8 cellular contexts compared by ENCODE assay signal in the genomic region with DNA sequence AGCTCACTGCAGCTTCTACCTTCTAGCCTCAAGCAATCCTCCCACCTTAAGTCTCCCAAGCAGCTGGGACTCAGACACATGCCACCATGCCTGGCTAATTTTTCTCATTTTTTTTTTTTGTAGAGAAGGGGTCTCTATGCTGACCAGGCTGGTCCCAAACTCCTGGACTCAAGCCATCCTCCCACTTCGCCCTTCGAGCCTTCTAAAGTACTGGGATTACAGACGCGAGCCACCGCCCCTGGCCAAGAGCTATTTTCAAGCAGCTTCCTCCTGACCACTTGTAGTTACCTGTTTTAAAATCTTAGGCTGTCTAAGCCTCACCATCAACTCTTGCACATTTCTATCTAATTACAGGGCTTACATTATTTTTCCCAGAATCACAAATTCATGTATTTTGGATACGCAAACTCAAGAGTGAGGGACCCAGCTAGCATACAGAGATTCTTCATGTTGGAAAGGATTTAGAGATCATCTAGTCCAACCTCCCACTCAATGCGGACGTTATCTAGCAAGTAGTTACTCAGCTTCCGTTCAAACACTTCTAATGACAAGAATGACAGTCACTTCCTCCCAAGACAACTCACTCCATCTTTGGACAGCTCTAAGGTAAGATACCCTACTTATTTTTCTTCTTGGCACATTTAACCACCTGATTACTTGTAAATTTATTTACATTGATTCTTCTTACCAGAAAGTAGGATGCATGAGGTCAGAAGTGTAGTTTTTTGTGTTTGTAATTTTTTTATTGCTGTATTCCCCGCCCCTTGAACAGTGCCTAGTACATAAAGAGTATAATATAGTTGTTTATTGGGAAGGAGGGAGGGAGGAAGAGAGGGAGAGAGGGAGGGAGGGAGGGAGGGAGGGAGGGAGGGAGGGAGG.
A peak's percentile ranks its signal among the peaks of the same experiment; 100 is the strongest.
DNase-seq lines count a peak whose midpoint lies in the region; ATAC-seq, FAIRE-seq and TF ChIP-seq lines count a peak whose summit lies in the region.

No MANE protein-coding gene starts in this region.

- no peak for TF ChIP-seq RAD21 in A549 (conservative IDR thresholded peaks at IDR 0.05 in 1 of 2, IDR thresholded peaks at IDR 0.05 in 1 of 2)

- FAIRE-seq in A549 (lab: Jason Lieb, UNC), result no peak

- ATAC-seq in A549, result no peak
- peak; percentile 70 for ATAC-seq in left colon
- ATAC-seq in GM21526 (IDR thresholded peaks at IDR 0.05; ENCODE audit: low FRiP score, unreplicated experiment), result no peak
- ATAC-seq in HG03280 (IDR thresholded peaks at IDR 0.05; ENCODE audit: unreplicated experiment), result no peak

- peaks cover 15% of the 10 kb centered on the region for H3K36me3 Mint-ChIP-seq in activated T-helper 1 cell treated with anti-CD3 and anti-CD28 coated beads, Interleukin-12 subunit alpha, Interleukin-12 subunit beta, Interleukin-2, Interleukin-4 antibody, amounts not matched to agents 30 ng/mL and 10 ng/mL and 1 ng/mL, durations not matched to agents 14 hours and 24 hours and 36 hours (ENCODE audit: low read depth)

- CTCF ChIA-PET in A549 (lab: Yijun Ruan, JAX), result interaction anchor here (0.6 to 1.4 kb wide), 5 partner anchors 62 to 93 kb away, joined by 3 read pairs; no protein-coding TSS in a partner anchor

- H3K4me1 Mint-ChIP-seq in activated T-helper 1 cell treated with anti-CD3 and anti-CD28 coated beads, Interleukin-12 subunit alpha, Interleukin-12 subunit beta, Interleukin-2, Interleukin-4 antibody, amounts not matched to agents 30 ng/mL and 10 ng/mL and 1 ng/mL, durations not matched to agents 14 hours and 24 hours and 36 hours (ENCODE audit: low read depth), result peaks cover 48% of the 10 kb centered on the region

- WGBS in A549 (ENCODE audit: missing lambda C conversion rate), result 51% methylated on average over 10 of the region's 10 CpGs

- TF ChIP-seq CTCF in A549 (IDR thresholded peaks at IDR 0.05), result no peak

- no peak for TF ChIP-seq EP300 in A549 (IDR thresholded peaks at IDR 0.05)

- H3K4me1 ChIP-seq in A549, result peaks cover 53% of the 10 kb centered on the region

- POLR2A ChIA-PET in A549 (lab: Yijun Ruan, JAX), result interaction anchor here (0.6 to 0.8 kb wide), 2 partner anchors 66 to 123 kb away, joined by 5 to 8 read pairs; partner anchors contain the start of gene LUZP1

- no peaks in the 10 kb centered on the region for H3K9me3 ChIP-seq in A549

- DNase-seq in A549 (ENCODE audit: low read depth in 1 of 2, low spot score in 1 of 2) (peak in 1 of 2 experiments; percentile 41), HT1080 (ENCODE audit: low read depth) (peak; percentile 86), left colon (peak; percentile 49 to 62), SHP77 (lab: John Stamatoyannopoulos, UW) (no peak), SK-N-DZ (ENCODE audit: low spot score) (no peak)
- peak; percentile 28 for DNase-seq in activated T-helper 1 cell treated with anti-CD3 and anti-CD28 coated beads, Interleukin-12 subunit alpha, Interleukin-12 subunit beta, Interleukin-2, Interleukin-4 antibody, amounts not matched to agents 30 ng/mL and 10 ng/mL and 1 ng/mL, durations not matched to agents 14 hours and 24 hours and 36 hours (ENCODE audit: low spot score)

- H3K27ac ChIP-seq in A549, result peak overlapping the region; percentile 81 to 89

- H3K9me3 Mint-ChIP-seq in activated T-helper 1 cell treated with anti-CD3 and anti-CD28 coated beads, Interleukin-12 subunit alpha, Interleukin-12 subunit beta, Interleukin-2, Interleukin-4 antibody, amounts not matched to agents 30 ng/mL and 10 ng/mL and 1 ng/mL, durations not matched to agents 14 hours and 24 hours and 36 hours, result no peaks in the 10 kb centered on the region

- peak overlapping the region; percentile 79 for H3K4me3 Mint-ChIP-seq in activated T-helper 1 cell treated with anti-CD3 and anti-CD28 coated beads, Interleukin-12 subunit alpha, Interleukin-12 subunit beta, Interleukin-2, Interleukin-4 antibody, amounts not matched to agents 30 ng/mL and 10 ng/mL and 1 ng/mL, durations not matched to agents 14 hours and 24 hours and 36 hours

- intact Hi-C loops in activated T-helper 1 cell treated with anti-CD3 and anti-CD28 coated beads, Interleukin-12 subunit alpha, Interleukin-12 subunit beta, Interleukin-2, Interleukin-4 antibody, amounts not matched to agents 30 ng/mL and 10 ng/mL and 1 ng/mL, durations not matched to agents 14 hours and 24 hours and 36 hours (cut with micrococcal nuclease), result loop anchor here (1.0 to 2.0 kb wide), 4 partner anchors 11 to 84 kb away; partner anchors contain the start of genes KDM1A and LUZP1
- intact Hi-C loops in left colon (cut with DNase I, micrococcal nuclease), result no loop called here

- H3K27me3 Mint-ChIP-seq in activated T-helper 1 cell treated with anti-CD3 and anti-CD28 coated beads, Interleukin-12 subunit alpha, Interleukin-12 subunit beta, Interleukin-2, Interleukin-4 antibody, amounts not matched to agents 30 ng/mL and 10 ng/mL and 1 ng/mL, durations not matched to agents 14 hours and 24 hours and 36 hours (ENCODE audit: insufficient read depth), result no peaks in the 10 kb centered on the region

- peak overlapping the region; percentile 63 for H3K4me2 ChIP-seq in A549

- H3K27ac Mint-ChIP-seq in activated T-helper 1 cell treated with anti-CD3 and anti-CD28 coated beads, Interleukin-12 subunit alpha, Interleukin-12 subunit beta, Interleukin-2, Interleukin-4 antibody, amounts not matched to agents 30 ng/mL and 10 ng/mL and 1 ng/mL, durations not matched to agents 14 hours and 24 hours and 36 hours, result peak overlapping the region; percentile 93

- TF ChIP-seq POLR2A in A549 (IDR thresholded peaks at IDR 0.05; ENCODE audit: low read length), result no peak

- H3K4me3 ChIP-seq in A549, result no peak overlapping the region

TF ChIP-seq in A549, 52 proteins besides CTCF, POLR2A, EP300 and RAD21:
- TF ChIP-seq PHF8 (IDR thresholded peaks at IDR 0.05; ENCODE audit: borderline replicate concordance, low read depth) (no peak), MAFK (IDR thresholded peaks at IDR 0.05; ENCODE audit: partially characterized antibody) (no peak), FOXS1 (CRISPR knock-in tag; IDR thresholded peaks at IDR 0.05) (no peak), TP53 (CRISPR knock-in tag; IDR thresholded peaks at IDR 0.05) (no peak), NR3C1 (IDR thresholded peaks at IDR 0.05) (no peak), NPAS2 (CRISPR knock-in tag; IDR thresholded peaks at IDR 0.05; ENCODE audit: borderline replicate concordance) (no peak), FOSB (CRISPR knock-in tag; IDR thresholded peaks at IDR 0.05) (no peak), CBX8 (IDR thresholded peaks at IDR 0.05) (no peak), HEYL (CRISPR knock-in tag; IDR thresholded peaks at IDR 0.05) (no peak), JUNB (IDR thresholded peaks at IDR 0.05) (no peak), ZC3H11A (IDR thresholded peaks at IDR 0.05) (no peak), ESRRA (IDR thresholded peaks at IDR 0.05; ENCODE audit: borderline replicate concordance, low read length) (no peak)
- TF ChIP-seq, protein P1, sequence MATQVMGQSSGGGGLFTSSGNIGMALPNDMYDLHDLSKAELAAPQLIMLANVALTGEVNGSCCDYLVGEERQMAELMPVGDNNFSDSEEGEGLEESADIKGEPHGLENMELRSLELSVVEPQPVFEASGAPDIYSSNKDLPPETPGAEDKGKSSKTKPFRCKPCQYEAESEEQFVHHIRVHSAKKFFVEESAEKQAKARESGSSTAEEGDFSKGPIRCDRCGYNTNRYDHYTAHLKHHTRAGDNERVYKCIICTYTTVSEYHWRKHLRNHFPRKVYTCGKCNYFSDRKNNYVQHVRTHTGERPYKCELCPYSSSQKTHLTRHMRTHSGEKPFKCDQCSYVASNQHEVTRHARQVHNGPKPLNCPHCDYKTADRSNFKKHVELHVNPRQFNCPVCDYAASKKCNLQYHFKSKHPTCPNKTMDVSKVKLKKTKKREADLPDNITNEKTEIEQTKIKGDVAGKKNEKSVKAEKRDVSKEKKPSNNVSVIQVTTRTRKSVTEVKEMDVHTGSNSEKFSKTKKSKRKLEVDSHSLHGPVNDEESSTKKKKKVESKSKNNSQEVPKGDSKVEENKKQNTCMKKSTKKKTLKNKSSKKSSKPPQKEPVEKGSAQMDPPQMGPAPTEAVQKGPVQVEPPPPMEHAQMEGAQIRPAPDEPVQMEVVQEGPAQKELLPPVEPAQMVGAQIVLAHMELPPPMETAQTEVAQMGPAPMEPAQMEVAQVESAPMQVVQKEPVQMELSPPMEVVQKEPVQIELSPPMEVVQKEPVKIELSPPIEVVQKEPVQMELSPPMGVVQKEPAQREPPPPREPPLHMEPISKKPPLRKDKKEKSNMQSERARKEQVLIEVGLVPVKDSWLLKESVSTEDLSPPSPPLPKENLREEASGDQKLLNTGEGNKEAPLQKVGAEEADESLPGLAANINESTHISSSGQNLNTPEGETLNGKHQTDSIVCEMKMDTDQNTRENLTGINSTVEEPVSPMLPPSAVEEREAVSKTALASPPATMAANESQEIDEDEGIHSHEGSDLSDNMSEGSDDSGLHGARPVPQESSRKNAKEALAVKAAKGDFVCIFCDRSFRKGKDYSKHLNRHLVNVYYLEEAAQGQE (IDR thresholded peaks at IDR 0.05), result no peak
- TF ChIP-seq, protein P2, sequence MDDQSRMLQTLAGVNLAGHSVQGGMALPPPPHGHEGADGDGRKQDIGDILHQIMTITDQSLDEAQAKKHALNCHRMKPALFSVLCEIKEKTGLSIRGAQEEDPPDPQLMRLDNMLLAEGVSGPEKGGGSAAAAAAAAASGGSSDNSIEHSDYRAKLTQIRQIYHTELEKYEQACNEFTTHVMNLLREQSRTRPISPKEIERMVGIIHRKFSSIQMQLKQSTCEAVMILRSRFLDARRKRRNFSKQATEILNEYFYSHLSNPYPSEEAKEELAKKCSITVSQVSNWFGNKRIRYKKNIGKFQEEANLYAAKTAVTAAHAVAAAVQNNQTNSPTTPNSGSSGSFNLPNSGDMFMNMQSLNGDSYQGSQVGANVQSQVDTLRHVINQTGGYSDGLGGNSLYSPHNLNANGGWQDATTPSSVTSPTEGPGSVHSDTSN (IDR thresholded peaks at IDR 0.05), result no peak

Comparison
In these comparisons a context has a peak if more than half of its experiments do, and no peak if none do; other contexts are left out.
1. DNase-seq: peak in HT1080 (single experiment), activated T-helper 1 cell treated with anti-CD3 and anti-CD28 coated beads, Interleukin-12 subunit alpha, Interleukin-12 subunit beta, Interleukin-2, Interleukin-4 antibody, amounts not matched to agents 30 ng/mL and 10 ng/mL and 1 ng/mL, durations not matched to agents 14 hours and 24 hours and 36 hours (single experiment) and left colon (2 of 2); none in SHP77 (0 of 2) and SK-N-DZ (single experiment).